In genomic region chr12:102317155-102317554, GRCh38 we compare ENCODE assay signal across 1 cellular context.
TF ChIP-seq lines count a peak whose summit lies in the region.

No MANE protein-coding gene starts in this region.

TF ChIP-seq in K562, 482 proteins besides CTCF, POLR2A, EP300 and RAD21 (continued from another document):
- TF ChIP-seq ZNF395 (CRISPR knock-in tag; IDR thresholded peaks at IDR 0.05) (no peak), JUN (IDR thresholded peaks at IDR 0.05; ENCODE audit: borderline replicate concordance, low read depth, low read length) (0 out of 2 replicates have a peak, but pooled peaks have one; percentile 25), JUN (CRISPR knock-in tag; IDR thresholded peaks at IDR 0.05; ENCODE audit: borderline replicate concordance) (no peak), RCOR1 (IDR thresholded peaks at IDR 0.05; ENCODE audit: borderline replicate concordance in 1 of 2, low read depth in 2 of 2, low read length in 2 of 2) (0 out of 4 replicates have a peak, but pooled peaks of 1 of the 2 experiments have one; percentile 30), MLLT1 (IDR thresholded peaks at IDR 0.05) (peak in 1 of 2 experiments; percentile 51; a peak in 1 of 4 replicates), SNAPC5 (CRISPR knock-in tag; IDR thresholded peaks at IDR 0.05) (no peak), SMAD4 (CRISPR knock-in tag; conservative IDR thresholded peaks at IDR 0.05) (peak; percentile 52; the same call in 1 of the 2 replicates), DPF2 (IDR thresholded peaks at IDR 0.05) (peak; percentile 40; the same call in 1 of the 2 replicates), THAP7 (CRISPR knock-in tag; IDR thresholded peaks at IDR 0.05) (no peak), HNRNPH1 (optimal IDR thresholded peaks at IDR 0.05; ENCODE audit: low read depth, low read length) (no peak), ATF4 (CRISPR knock-in tag; IDR thresholded peaks at IDR 0.05) (peak; percentile 46; the same call in 1 of the 2 replicates), GATA2 (CRISPR knock-in tag; IDR thresholded peaks at IDR 0.05) (0 out of 2 replicates have a peak, but pooled peaks have one; percentile 29), ZNF644 (tag; IDR thresholded peaks at IDR 0.05; ENCODE audit: low read depth) (no peak), RBM15 (IDR thresholded peaks at IDR 0.05; ENCODE audit: insufficient read depth, low read length) (no peak), ATF3 (IDR thresholded peaks at IDR 0.05) (0 out of 2 replicates have a peak, but pooled peaks have one; percentile 44), ATF3 (CRISPR knock-in tag; conservative IDR thresholded peaks at IDR 0.05) (no peak), HES1 (IDR thresholded peaks at IDR 0.05; ENCODE audit: low read depth) (0 out of 2 replicates have a peak, but pooled peaks have one; percentile 38), TEAD4 (IDR thresholded peaks at IDR 0.05; ENCODE audit: low read length) (peak; percentile 39; the same call in 1 of the 2 replicates), TEAD4 (CRISPR knock-in tag; IDR thresholded peaks at IDR 0.05; ENCODE audit: borderline replicate concordance) (no peak), ZNF584 (CRISPR knock-in tag; IDR thresholded peaks at IDR 0.05; ENCODE audit: low read depth) (peak; percentile 46; the same call in 1 of the 2 replicates), FOSL1 (tag; conservative IDR thresholded peaks at IDR 0.05) (peak; percentile 84), NCOA6 (IDR thresholded peaks at IDR 0.05) (no peak), ARHGAP35 (IDR thresholded peaks at IDR 0.05; ENCODE audit: partially characterized antibody) (no peak), ZMIZ1 (IDR thresholded peaks at IDR 0.05; ENCODE audit: low read depth in 2 of 2, low read length in 2 of 2) (no peak), HMBOX1 (IDR thresholded peaks at IDR 0.05) (no peak; the same call in 1 of the 2 replicates), MEIS2 (IDR thresholded peaks at IDR 0.05; ENCODE audit: partially characterized antibody) (peak; percentile 49), CEBPG (CRISPR knock-in tag; IDR thresholded peaks at IDR 0.05) (no peak), CEBPG (tag; conservative IDR thresholded peaks at IDR 0.05 in 1 of 2, IDR thresholded peaks at IDR 0.05 in 1 of 2) (peak in 1 of 2 experiments; percentile 83; a peak in 2 of 4 replicates), BRD9 (IDR thresholded peaks at IDR 0.05; ENCODE audit: low read depth, partially characterized antibody) (no peak), ATF7 (IDR thresholded peaks at IDR 0.05) (peak; percentile 59; the same call in 1 of the 2 replicates), JUND (IDR thresholded peaks at IDR 0.05; ENCODE audit: borderline replicate concordance, low read depth, low read length) (peak; percentile 67; the same call in 1 of the 2 replicates), JUND (tag; IDR thresholded peaks at IDR 0.05; ENCODE audit: borderline replicate concordance, low read depth, low read length) (peak; percentile 28; the same call in 1 of the 3 replicates), SOX6 (IDR thresholded peaks at IDR 0.05) (peak; percentile 36; the same call in 1 of the 2 replicates), ZNF23 (CRISPR knock-in tag; IDR thresholded peaks at IDR 0.05) (no peak), SMARCE1 (IDR thresholded peaks at IDR 0.05) (0 out of 2 replicates have a peak, but pooled peaks have one; percentile 26), ZNF766 (CRISPR knock-in tag; conservative IDR thresholded peaks at IDR 0.05) (peak; percentile 42; the same call in 1 of the 2 replicates)
